Comparison of ENCODE assay signal across 2 cellular contexts in the genomic region with DNA sequence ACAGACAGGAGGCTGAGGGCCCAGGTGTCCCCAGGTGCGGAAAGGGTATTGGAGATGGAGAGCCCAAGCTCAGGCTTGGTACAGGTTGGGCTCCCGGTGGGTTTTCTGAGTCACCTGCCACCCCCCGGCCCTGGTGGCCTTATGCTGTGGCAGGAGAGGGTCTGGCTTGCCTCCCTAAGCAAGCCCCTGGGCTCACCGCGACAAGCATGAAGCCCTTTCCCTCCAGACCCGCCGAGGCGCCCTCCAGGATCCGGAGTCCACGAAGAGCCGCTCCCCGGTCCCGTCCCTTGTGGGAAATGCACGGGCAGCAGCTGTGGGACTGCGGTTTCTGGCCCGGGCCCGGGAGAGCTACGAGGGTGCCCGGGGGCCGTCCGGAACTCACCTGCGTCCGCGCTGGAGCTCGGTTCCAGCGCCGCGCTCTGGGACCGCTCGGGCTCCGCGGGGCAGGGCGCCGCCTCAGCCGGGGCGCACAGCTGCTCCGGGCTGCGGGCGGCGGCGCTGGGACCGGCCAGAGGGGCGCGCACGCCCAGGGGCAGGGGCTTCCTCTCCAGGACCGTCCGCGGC.
TF ChIP-seq lines count a peak whose summit lies in the region.

No MANE protein-coding gene starts in this region.

TF ChIP-seq in SK-N-SH, 30 proteins besides CTCF, POLR2A, EP300 and RAD21 (continued from another document):
- TF ChIP-seq, protein P1, sequence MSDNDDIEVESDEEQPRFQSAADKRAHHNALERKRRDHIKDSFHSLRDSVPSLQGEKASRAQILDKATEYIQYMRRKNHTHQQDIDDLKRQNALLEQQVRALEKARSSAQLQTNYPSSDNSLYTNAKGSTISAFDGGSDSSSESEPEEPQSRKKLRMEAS (IDR thresholded peaks at IDR 0.05; ENCODE audit: low read depth) = no peak
- no peak for TF ChIP-seq TEAD4 (IDR thresholded peaks at IDR 0.05; ENCODE audit: borderline replicate concordance, insufficient read depth)
TF ChIP-seq in SK-N-SH: peak in this region for 0.

TF ChIP-seq in SK-N-SH treated with all-trans-retinoic acid at 6 μM for 48 hours, 23 proteins besides CTCF, POLR2A, EP300 and RAD21 (continued from another document):
- TF ChIP-seq ZFP30 (CRISPR knock-in tag; IDR thresholded peaks at IDR 0.05) (no peak), TOX (CRISPR knock-in tag; IDR thresholded peaks at IDR 0.05; ENCODE audit: borderline replicate concordance) (no peak), ARNTL (CRISPR knock-in tag; IDR thresholded peaks at IDR 0.05; ENCODE audit: borderline replicate concordance, low read depth) (no peak), ISL1 (CRISPR knock-in tag; IDR thresholded peaks at IDR 0.05) (no peak), ESRRG (CRISPR knock-in tag; IDR thresholded peaks at IDR 0.05) (no peak)
- TF ChIP-seq, protein P2, sequence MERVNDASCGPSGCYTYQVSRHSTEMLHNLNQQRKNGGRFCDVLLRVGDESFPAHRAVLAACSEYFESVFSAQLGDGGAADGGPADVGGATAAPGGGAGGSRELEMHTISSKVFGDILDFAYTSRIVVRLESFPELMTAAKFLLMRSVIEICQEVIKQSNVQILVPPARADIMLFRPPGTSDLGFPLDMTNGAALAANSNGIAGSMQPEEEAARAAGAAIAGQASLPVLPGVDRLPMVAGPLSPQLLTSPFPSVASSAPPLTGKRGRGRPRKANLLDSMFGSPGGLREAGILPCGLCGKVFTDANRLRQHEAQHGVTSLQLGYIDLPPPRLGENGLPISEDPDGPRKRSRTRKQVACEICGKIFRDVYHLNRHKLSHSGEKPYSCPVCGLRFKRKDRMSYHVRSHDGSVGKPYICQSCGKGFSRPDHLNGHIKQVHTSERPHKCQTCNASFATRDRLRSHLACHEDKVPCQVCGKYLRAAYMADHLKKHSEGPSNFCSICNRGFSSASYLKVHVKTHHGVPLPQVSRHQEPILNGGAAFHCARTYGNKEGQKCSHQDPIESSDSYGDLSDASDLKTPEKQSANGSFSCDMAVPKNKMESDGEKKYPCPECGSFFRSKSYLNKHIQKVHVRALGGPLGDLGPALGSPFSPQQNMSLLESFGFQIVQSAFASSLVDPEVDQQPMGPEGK (CRISPR knock-in tag; IDR thresholded peaks at IDR 0.05; ENCODE audit: borderline replicate concordance) = no peak
- TF ChIP-seq, protein P3, sequence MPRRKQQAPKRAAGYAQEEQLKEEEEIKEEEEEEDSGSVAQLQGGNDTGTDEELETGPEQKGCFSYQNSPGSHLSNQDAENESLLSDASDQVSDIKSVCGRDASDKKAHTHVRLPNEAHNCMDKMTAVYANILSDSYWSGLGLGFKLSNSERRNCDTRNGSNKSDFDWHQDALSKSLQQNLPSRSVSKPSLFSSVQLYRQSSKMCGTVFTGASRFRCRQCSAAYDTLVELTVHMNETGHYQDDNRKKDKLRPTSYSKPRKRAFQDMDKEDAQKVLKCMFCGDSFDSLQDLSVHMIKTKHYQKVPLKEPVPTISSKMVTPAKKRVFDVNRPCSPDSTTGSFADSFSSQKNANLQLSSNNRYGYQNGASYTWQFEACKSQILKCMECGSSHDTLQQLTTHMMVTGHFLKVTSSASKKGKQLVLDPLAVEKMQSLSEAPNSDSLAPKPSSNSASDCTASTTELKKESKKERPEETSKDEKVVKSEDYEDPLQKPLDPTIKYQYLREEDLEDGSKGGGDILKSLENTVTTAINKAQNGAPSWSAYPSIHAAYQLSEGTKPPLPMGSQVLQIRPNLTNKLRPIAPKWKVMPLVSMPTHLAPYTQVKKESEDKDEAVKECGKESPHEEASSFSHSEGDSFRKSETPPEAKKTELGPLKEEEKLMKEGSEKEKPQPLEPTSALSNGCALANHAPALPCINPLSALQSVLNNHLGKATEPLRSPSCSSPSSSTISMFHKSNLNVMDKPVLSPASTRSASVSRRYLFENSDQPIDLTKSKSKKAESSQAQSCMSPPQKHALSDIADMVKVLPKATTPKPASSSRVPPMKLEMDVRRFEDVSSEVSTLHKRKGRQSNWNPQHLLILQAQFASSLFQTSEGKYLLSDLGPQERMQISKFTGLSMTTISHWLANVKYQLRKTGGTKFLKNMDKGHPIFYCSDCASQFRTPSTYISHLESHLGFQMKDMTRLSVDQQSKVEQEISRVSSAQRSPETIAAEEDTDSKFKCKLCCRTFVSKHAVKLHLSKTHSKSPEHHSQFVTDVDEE (CRISPR knock-in tag; IDR thresholded peaks at IDR 0.05) = no peak
TF ChIP-seq in SK-N-SH treated with all-trans-retinoic acid at 6 μM for 48 hours: peak in this region for 0.
